ENCODE assay signal across 15 cellular contexts in genomic region chr15:79006071-79006470, GRCh38.
A peak's percentile ranks its signal among the peaks of the same experiment; 100 is the strongest.
DNase-seq lines count a peak whose midpoint lies in the region; ATAC-seq and TF ChIP-seq lines count a peak whose summit lies in the region.
"Had no signal": no experiment of that assay in that cellular context is flagged by ENCODE, and none has a peak within 500 bp of the region (broad histone marks: within the 10 kb centered on the region; RNA-seq: fewer than 3 reads in every experiment).

No MANE protein-coding gene starts in this region.

- H3K27me3 ChIP-seq in H9 (ENCODE audit: insufficient read depth, low read length) = peaks cover 2% of the 10 kb centered on the region; the same call in 1 of the 2 replicates
- H3K27me3 ChIP-seq in mesenchymal stem cell (ENCODE audit: control insufficient read depth in 1 of 2, insufficient read depth in 1 of 2, low read length in 2 of 2) = peaks cover 0 to 8% of the 10 kb centered on the region in 2 experiments
- no peaks in the 10 kb centered on the region for H3K27me3 ChIP-seq in trophoblast cell (ENCODE audit: insufficient read depth, low read length)
- no peaks in the 10 kb centered on the region for H3K27me3 ChIP-seq in Karpas-422 (ENCODE audit: low read length)

- H3K23ac ChIP-seq in H9 (ENCODE audit: insufficient read length, low read depth, low read length) (no peak overlapping the region), mesenchymal stem cell (ENCODE audit: low read length in 2 of 2) (no peak overlapping the region), trophoblast cell (ENCODE audit: low read length) (no peak overlapping the region)

- intact Hi-C loops in activated B cell treated with CpG ODN at 0.5 μM for 24 hours (cut with micrococcal nuclease) (no loop called here), posterior vena cava (cut with DNase I) (no loop called here)

- no peak overlapping the region for H3K4me2 ChIP-seq in H9 (ENCODE audit: insufficient read depth, insufficient read length, low read length)
- no peak overlapping the region for H3K4me2 ChIP-seq in mesenchymal stem cell (ENCODE audit: low read length, poor library complexity, severe bottlenecking)
- H3K4me2 ChIP-seq in trophoblast cell (ENCODE audit: low read length) = no peak overlapping the region
- no peak overlapping the region for H3K4me2 ChIP-seq in Karpas-422 (ENCODE audit: low read depth, low read length, poor library complexity, severe bottlenecking)

- H4K8ac ChIP-seq in H9 (replicated peaks; ENCODE audit: insufficient read length, low read depth, low read length) = no peak overlapping the region
- no peak overlapping the region for H4K8ac ChIP-seq in mesenchymal stem cell (ENCODE audit: low read length)
- no peak overlapping the region for H4K8ac ChIP-seq in trophoblast cell (ENCODE audit: low read depth, low read length)

- H4K5ac ChIP-seq in H9 (ENCODE audit: insufficient read length, low read depth, low read length) = no peak overlapping the region

- no peak overlapping the region for H3T11ph ChIP-seq in H9 (ENCODE audit: low read length)

- H3K4me1 ChIP-seq in H9 (ENCODE audit: insufficient read depth, low read length) (peaks cover 4% of the 10 kb centered on the region), mesenchymal stem cell (ENCODE audit: control insufficient read depth, insufficient read depth, low read depth, low read length) (peaks cover 21% of the 10 kb centered on the region), trophoblast cell (ENCODE audit: control insufficient read depth in 1 of 2, insufficient read depth in 2 of 2, low read length in 2 of 2) (peaks cover 13 to 22% of the 10 kb centered on the region in 2 experiments), Karpas-422 (ENCODE audit: low read length) (peaks cover 33% of the 10 kb centered on the region)

- CTCF ChIA-PET in activated B cell treated with CpG ODN at 0.5 μM for 24 hours (lab: Charles Lee) = interaction anchor here (1.0 to 3.6 kb wide), 5 partner anchors 17 to 179 kb away, joined by 3 to 22 read pairs (median 7); no protein-coding TSS in a partner anchor

- DNase-seq in H9 (no peak), activated B cell treated with CpG ODN at 0.5 μM for 24 hours (no peak), mesenchymal stem cell (no peak), trophoblast cell (no peak), posterior vena cava (ENCODE audit: low spot score) (no peak), Karpas-422 (no peak)
- DNase-seq: Caco-2; CD8-positive, alpha-beta memory T cell; DMS53; GF-D8; KBM-7 had no signal

- no peak overlapping the region for H2BK15ac ChIP-seq in H9 (ENCODE audit: low read depth, low read length)
- H2BK15ac ChIP-seq in mesenchymal stem cell (ENCODE audit: low read depth, poor library complexity, severe bottlenecking) = no peak overlapping the region

- H3K4ac ChIP-seq in H9 (ENCODE audit: low read depth, low read length) (no peak overlapping the region), mesenchymal stem cell (ENCODE audit: low read depth in 1 of 2, low read length in 2 of 2) (peak overlapping the region; percentile 47 to 49), trophoblast cell (ENCODE audit: low read depth, low read length) (no peak overlapping the region)

- H3K4me1 Mint-ChIP-seq in H9 = peaks cover 27 to 29% of the 10 kb centered on the region in 2 experiments
- H3K4me1 Mint-ChIP-seq in activated B cell treated with CpG ODN at 0.5 μM for 24 hours = peaks cover 69% of the 10 kb centered on the region

- no peak overlapping the region for H2BK20ac ChIP-seq in H9 (ENCODE audit: low read depth, low read length, poor library complexity, severe bottlenecking)

- ATAC-seq in activated B cell treated with CpG ODN at 0.5 μM for 24 hours (ENCODE audit: low read depth) (no peak), HG03280 (IDR thresholded peaks at IDR 0.05; ENCODE audit: unreplicated experiment) (no peak), HG02973 (IDR thresholded peaks at IDR 0.05; ENCODE audit: unreplicated experiment) (no peak)
- ATAC-seq: HCT116, HepG2 had no signal

- H2BK12ac ChIP-seq in H9 (ENCODE audit: insufficient read length, low read depth, low read length) = no peak overlapping the region
- H2BK12ac ChIP-seq in mesenchymal stem cell (ENCODE audit: low read length in 2 of 2) = peak overlapping the region; percentile 69 to 96
- H2BK12ac ChIP-seq in trophoblast cell (ENCODE audit: low read length) = peak overlapping the region; percentile 19

- no peaks in the 10 kb centered on the region for H3K9me2 ChIP-seq in Karpas-422 (replicated peaks; ENCODE audit: insufficient read depth, low read length)

- no peak overlapping the region for H2AFZ ChIP-seq in H9 (ENCODE audit: low read length)
- no peak overlapping the region for H2AFZ ChIP-seq in mesenchymal stem cell (ENCODE audit: low read depth, low read length)
- no peak overlapping the region for H2AFZ ChIP-seq in trophoblast cell (ENCODE audit: insufficient read depth, low read length, poor library complexity)
- no peak overlapping the region for H2AFZ ChIP-seq in Karpas-422 (ENCODE audit: low read length)

- H3K56ac ChIP-seq in H9 (ENCODE audit: insufficient read length, low read depth, low read length) = no peak overlapping the region

- H3K9ac ChIP-seq in H9 (ENCODE audit: extremely low read depth, insufficient read length, low read length) (no peak overlapping the region), mesenchymal stem cell (ENCODE audit: low read length) (no peak overlapping the region), trophoblast cell (ENCODE audit: low read length) (no peak overlapping the region), Karpas-422 (ENCODE audit: low read length) (no peak overlapping the region)

- H3K27ac Mint-ChIP-seq in H9 = no peak overlapping the region
- H3K27ac Mint-ChIP-seq in activated B cell treated with CpG ODN at 0.5 μM for 24 hours = peak overlapping the region; percentile 32
- H3K27ac Mint-ChIP-seq: CD8-positive, alpha-beta memory T cell had no signal

- H3K36me3 Mint-ChIP-seq in H9 (ENCODE audit: insufficient read depth in 1 of 3, low read depth in 3 of 3) (no peaks in the 10 kb centered on the region), activated B cell treated with CpG ODN at 0.5 μM for 24 hours (ENCODE audit: low read depth) (no peaks in the 10 kb centered on the region)
- H3K36me3 Mint-ChIP-seq: CD8-positive, alpha-beta memory T cell had no signal

- H3K27me3 Mint-ChIP-seq in H9 (ENCODE audit: low read depth) (peaks cover 60% of the 10 kb centered on the region), activated B cell treated with CpG ODN at 0.5 μM for 24 hours (no peaks in the 10 kb centered on the region)

- H3K9me3 ChIP-seq in H9 (ENCODE audit: control insufficient read depth, low read depth, low read length) (no peaks in the 10 kb centered on the region), mesenchymal stem cell (ENCODE audit: control insufficient read depth, low read length) (no peaks in the 10 kb centered on the region), trophoblast cell (ENCODE audit: insufficient read depth, low read depth, low read length) (no peaks in the 10 kb centered on the region), Karpas-422 (ENCODE audit: low read length) (no peaks in the 10 kb centered on the region)
- H3K9me3 ChIP-seq: Caco-2 had no signal

- H3K9me3 Mint-ChIP-seq in H9 = no peaks in the 10 kb centered on the region
- H3K9me3 Mint-ChIP-seq in activated B cell treated with CpG ODN at 0.5 μM for 24 hours = no peaks in the 10 kb centered on the region
- H3K9me3 Mint-ChIP-seq: CD8-positive, alpha-beta memory T cell had no signal

- H2AK5ac ChIP-seq in H9 (ENCODE audit: insufficient read length, low read length) (no peak overlapping the region), mesenchymal stem cell (ENCODE audit: low read length, severe bottlenecking) (peak overlapping the region; percentile 11), trophoblast cell (ENCODE audit: low read length) (no peak overlapping the region)

- H3K4me3 ChIP-seq in mesenchymal stem cell (ENCODE audit: insufficient read depth in 1 of 2, low read depth in 1 of 2, low read length in 2 of 2) (no peak overlapping the region), trophoblast cell (ENCODE audit: low read depth, low read length) (no peak overlapping the region), Karpas-422 (ENCODE audit: low read length) (no peak overlapping the region)

- H2BK120ac ChIP-seq in H9 (ENCODE audit: low read depth, low read length, poor library complexity, severe bottlenecking) (no peak overlapping the region), mesenchymal stem cell (ENCODE audit: low read depth, low read length) (no peak overlapping the region), trophoblast cell (ENCODE audit: insufficient read depth, low read length, poor library complexity) (no peak overlapping the region)

- H3K4me3 Mint-ChIP-seq in H9 (no peak overlapping the region), activated B cell treated with CpG ODN at 0.5 μM for 24 hours (no peak overlapping the region)
- H3K4me3 Mint-ChIP-seq: CD8-positive, alpha-beta memory T cell had no signal

- H3K36me3 ChIP-seq in mesenchymal stem cell (ENCODE audit: control insufficient read depth in 1 of 2, insufficient read depth in 2 of 2, low read depth in 1 of 2, low read length in 2 of 2) (no peaks in the 10 kb centered on the region), trophoblast cell (ENCODE audit: control insufficient read depth in 1 of 2, insufficient read depth in 2 of 2, low read length in 2 of 2) (no peaks in the 10 kb centered on the region), Karpas-422 (ENCODE audit: insufficient read depth, low read length) (no peaks in the 10 kb centered on the region)

- H4K91ac ChIP-seq in H9 (ENCODE audit: insufficient read length, low read depth, low read length) (no peak overlapping the region), mesenchymal stem cell (ENCODE audit: low read length) (peak overlapping the region; percentile 8), trophoblast cell (ENCODE audit: low read depth, low read length) (no peak overlapping the region)

- H4K20me1 ChIP-seq in H9 (ENCODE audit: control insufficient read depth, insufficient read depth, insufficient read length) = no peaks in the 10 kb centered on the region
- H4K20me1 ChIP-seq in Karpas-422 (ENCODE audit: insufficient read depth, low read depth, low read length) = no peaks in the 10 kb centered on the region

- H3K79me2 ChIP-seq in H9 (ENCODE audit: insufficient read depth, low read length) (no peaks in the 10 kb centered on the region), trophoblast cell (ENCODE audit: control insufficient read depth, insufficient read depth, low read length, poor library complexity) (no peaks in the 10 kb centered on the region), Karpas-422 (ENCODE audit: low read length) (peaks cover 10% of the 10 kb centered on the region; the same call in 1 of the 2 replicates)

- H4K12ac ChIP-seq in trophoblast cell (ENCODE audit: low read depth, low read length) = no peak overlapping the region

- POLR2A ChIA-PET in activated B cell treated with CpG ODN at 0.5 μM for 24 hours (lab: Charles Lee) = interaction anchor here (0.5 to 1.6 kb wide), 5 partner anchors 19 to 897 kb away, joined by 3 to 9 read pairs (median 3); partner anchors contain the start of gene CTSH

- H3K27ac ChIP-seq in H9 (ENCODE audit: insufficient read length, low read depth, low read length) (no peak overlapping the region), mesenchymal stem cell (ENCODE audit: low read length, poor library complexity, severe bottlenecking) (no peak overlapping the region), trophoblast cell (ENCODE audit: low read depth, low read length) (no peak overlapping the region), Karpas-422 (ENCODE audit: low read length) (no peak overlapping the region)

- H3K23me2 ChIP-seq in H9 (ENCODE audit: insufficient read length, low read depth, low read length, poor library complexity, severe bottlenecking) = no peaks in the 10 kb centered on the region

- WGBS in H9 (ENCODE audit: extremely low coverage, insufficient read length, low lambda C conversion rate) = no CpG with 5 or more reads among the region's 16 CpGs
- WGBS in mesenchymal stem cell = 95% methylated on average over 14 of the region's 16 CpGs
- WGBS in trophoblast cell (ENCODE audit: extremely low coverage, insufficient coverage, insufficient read length) = no CpG with 5 or more reads among the region's 16 CpGs

- no peaks in the 10 kb centered on the region for H3K79me1 ChIP-seq in H9 (ENCODE audit: insufficient read depth, low read depth, low read length, poor library complexity, severe bottlenecking)
- H3K79me1 ChIP-seq in mesenchymal stem cell (replicated peaks; ENCODE audit: low read length, poor library complexity, severe bottlenecking) = no peaks in the 10 kb centered on the region
- H3K79me1 ChIP-seq in trophoblast cell (ENCODE audit: low read length) = peaks cover 15% of the 10 kb centered on the region

- H3K18ac ChIP-seq in H9 (ENCODE audit: insufficient read length, low read depth, low read length) (peak overlapping the region; percentile 31), mesenchymal stem cell (ENCODE audit: low read depth in 1 of 2, low read length in 2 of 2) (peak overlapping the region in 1 of 2 experiments; percentile 61), trophoblast cell (ENCODE audit: low read length) (no peak overlapping the region)

- H2BK5ac ChIP-seq in H9 (ENCODE audit: insufficient read length, low read length) (no peak overlapping the region), mesenchymal stem cell (ENCODE audit: low read depth, low read length, poor library complexity, severe bottlenecking) (no peak overlapping the region), trophoblast cell (ENCODE audit: low read depth, low read length, poor library complexity) (no peak overlapping the region)

- no peak for TF ChIP-seq CTCF in H9 (conservative IDR thresholded peaks at IDR 0.05)
- TF ChIP-seq CTCF in activated B cell treated with CpG ODN at 0.5 μM for 24 hours (IDR thresholded peaks at IDR 0.05) = no peak

- H3K14ac ChIP-seq in H9 (ENCODE audit: insufficient read depth, low read length) (no peak overlapping the region; the same call in 1 of the 2 replicates), mesenchymal stem cell (ENCODE audit: low read length in 2 of 2) (peak overlapping the region in 1 of 2 experiments; percentile 53), trophoblast cell (ENCODE audit: low read length) (no peak overlapping the region)

Comparison
In these comparisons a context has a peak if more than half of its experiments do, and no peak if none do; other contexts are left out.
1. H3K4ac ChIP-seq: peak in mesenchymal stem cell (2 of 2); none in H9 (single experiment) and trophoblast cell (single experiment).